In genomic region chr16:721765-722481, GRCh38 we compare ENCODE assay signal across 8 cellular contexts. TPM values are rescaled to one million over a fixed set of nuclear protein-coding genes. Genes with fewer than 3 reads are reported as not detected.
DNase-seq lines count a peak whose midpoint lies in the region; ATAC-seq and TF ChIP-seq lines count a peak whose summit lies in the region.

No MANE protein-coding gene starts in this region.

- H3K27ac ChIP-seq in SJCRH30 (no peak overlapping the region), esophagus (ENCODE audit: low read depth in 2 of 2, low read length in 1 of 2) (peak overlapping the region; percentile 29 to 78)

- no peak for TF ChIP-seq CTCF in GM12864 (IDR thresholded peaks at IDR 0.05; ENCODE audit: low read depth, low read length, missing control alignments)

- H3K27me3 ChIP-seq in SJCRH30 (no peaks in the 10 kb centered on the region), esophagus (ENCODE audit: control insufficient read depth in 1 of 2, insufficient read depth in 2 of 2, low read length in 2 of 2) (no peaks in the 10 kb centered on the region)

- WGBS in esophagus, 2 donors: 74 to 79% methylated on average over 47 of the region's 47 CpGs

- no peak for DNase-seq in GM12864 (ENCODE audit: low read depth)
- DNase-seq in SJCRH30: no peak
- no peak for DNase-seq in skeletal muscle cell (ENCODE audit: low read depth)
- no peak for DNase-seq in NCI-H510A (lab: John Stamatoyannopoulos, UW)
- no peak for DNase-seq in SKM-1 (lab: John Stamatoyannopoulos, UW; ENCODE audit: unreplicated experiment)

- no peaks in the 10 kb centered on the region for H3K9me3 ChIP-seq in SJCRH30 (replicated peaks)
- H3K9me3 ChIP-seq in esophagus (ENCODE audit: control insufficient read depth in 2 of 2, insufficient read depth in 1 of 2, low read depth in 1 of 2, low read length in 1 of 2): no peaks in the 10 kb centered on the region

- H3K4me1 ChIP-seq in SJCRH30 (peaks cover 16% of the 10 kb centered on the region), esophagus (ENCODE audit: control insufficient read depth in 2 of 2, insufficient read depth in 2 of 2, low read length in 1 of 2) (peaks cover 9 to 22% of the 10 kb centered on the region in 2 donors)

- H3K36me3 ChIP-seq in SJCRH30 (no peaks in the 10 kb centered on the region), esophagus (ENCODE audit: control insufficient read depth in 2 of 2, insufficient read depth in 2 of 2, low read length in 1 of 2) (no peaks in the 10 kb centered on the region)

- H3K4me3 ChIP-seq in GM12864 (ENCODE audit: low read depth, low read length): peak overlapping the region; percentile 90
- H3K4me3 ChIP-seq in SJCRH30: peak overlapping the region; percentile 69
- peak overlapping the region; percentile 65 to 85 for H3K4me3 ChIP-seq in esophagus (ENCODE audit: low read depth in 1 of 2, low read length in 2 of 2)
- H3K4me3 ChIP-seq in skeletal muscle cell (ENCODE audit: low read depth, low read length): peak overlapping the region; percentile 78

- ATAC-seq in GM18519 (IDR thresholded peaks at IDR 0.05; ENCODE audit: low FRiP score, unreplicated experiment): no peak
- ATAC-seq in HG02759 (IDR thresholded peaks at IDR 0.05; ENCODE audit: unreplicated experiment): no peak

RNA-seq across cellular contexts. Expression of gene ANTKMT, which starts 1.0 kb away (rescaled TPM):
- 11.4 and 11.7 TPM in 2 replicates for total RNA-seq in SJCRH30 (2014; rRNA removed; shearing (Covaris generic))
- 10 to 100 TPM; 17.9 to 22.4 TPM for polyA plus RNA-seq in esophagus

RNA-seq across cellular contexts. Expression of gene CCDC78, which starts 4.3 kb away (rescaled TPM):
- 4.5 and 5.0 TPM in 2 replicates for total RNA-seq in SJCRH30 (2014; rRNA removed; shearing (Covaris generic))
- under 1 TPM; 0.28 to 0.86 TPM for polyA plus RNA-seq in esophagus

RNA-seq across cellular contexts. Expression of gene HAGHL, which starts 5.0 kb away (rescaled TPM):
- total RNA-seq in SJCRH30 (2014; rRNA removed; shearing (Covaris generic)): 6.0 and 8.9 TPM in 2 replicates
- 1 to 10 TPM; 1.6 to 3.4 TPM for polyA plus RNA-seq in esophagus

RNA-seq across cellular contexts. Expression of gene METRN, which starts 7.0 kb away (rescaled TPM):
- 61.7 and 77.6 TPM in 2 replicates for total RNA-seq in SJCRH30 (2014; rRNA removed; shearing (Covaris generic))
- 10 to 100 TPM in 1 of 2 donors, 1 to 10 TPM in 1; 6.5 to 11.5 TPM for polyA plus RNA-seq in esophagus

RNA-seq across cellular contexts. Expression of gene FBXL16, which starts 16.3 kb away (rescaled TPM):
- 1.7 and 1.8 TPM in 2 replicates for total RNA-seq in SJCRH30 (2014; rRNA removed; shearing (Covaris generic))
- polyA plus RNA-seq in esophagus: 10 to 100 TPM in 1 of 2 donors, 1 to 10 TPM in 1; 8.0 to 13.0 TPM
